Comparison of ENCODE assay signal across 15 cellular contexts in genomic region chr15:78671626-78672211, GRCh38. TPM values are rescaled to one million over a fixed set of nuclear protein-coding genes. Genes with fewer than 3 reads are reported as not detected.
DNase-seq lines count a peak whose midpoint lies in the region; ATAC-seq and TF ChIP-seq lines count a peak whose summit lies in the region.
"Had no signal": no experiment of that assay in that cellular context is flagged by ENCODE, and none has a peak within 500 bp of the region (broad histone marks: within the 10 kb centered on the region; RNA-seq: fewer than 3 reads in every experiment).

No MANE protein-coding gene starts in this region.

- H3K27me3 Mint-ChIP-seq in endothelial cell (ENCODE audit: unreplicated experiment) (peaks cover 6% of the 10 kb centered on the region), osteocyte (ENCODE audit: unreplicated experiment) (peaks cover 27% of the 10 kb centered on the region)
- H3K27me3 Mint-ChIP-seq: activated naive CD4-positive, alpha-beta T cell treated with anti-CD3 and anti-CD28 coated beads, Interleukin-2, amount 50 U/mL, for 24 hours had no signal

- H3K4me3 Mint-ChIP-seq in endothelial cell (ENCODE audit: unreplicated experiment) (no peak overlapping the region), osteocyte (ENCODE audit: unreplicated experiment) (no peak overlapping the region)
- H3K4me3 Mint-ChIP-seq: activated naive CD4-positive, alpha-beta T cell treated with anti-CD3 and anti-CD28 coated beads, Interleukin-2, amount 50 U/mL, for 24 hours; central memory CD8-positive, alpha-beta T cell had no signal

- H3K4me3 ChIP-seq in upper lobe of right lung = no peak overlapping the region
- H3K4me3 ChIP-seq: Peyer's patch, testis had no signal

- H3K9me3 Mint-ChIP-seq in endothelial cell (ENCODE audit: unreplicated experiment) (no peaks in the 10 kb centered on the region), osteocyte (ENCODE audit: unreplicated experiment) (no peaks in the 10 kb centered on the region)
- H3K9me3 Mint-ChIP-seq: activated naive CD4-positive, alpha-beta T cell treated with anti-CD3 and anti-CD28 coated beads, Interleukin-2, amount 50 U/mL, for 24 hours; central memory CD8-positive, alpha-beta T cell had no signal

- TF ChIP-seq CTCF in upper lobe of right lung (IDR thresholded peaks at IDR 0.05) (no peak), endothelial cell (IDR thresholded peaks at IDR 0.05; ENCODE audit: unreplicated experiment) (no peak), osteocyte (IDR thresholded peaks at IDR 0.05) (no peak)

- peaks cover 15% of the 10 kb centered on the region for H3K4me1 Mint-ChIP-seq in endothelial cell (ENCODE audit: unreplicated experiment)
- H3K4me1 Mint-ChIP-seq in osteocyte (ENCODE audit: unreplicated experiment) = peaks cover 4% of the 10 kb centered on the region
- H3K4me1 Mint-ChIP-seq: activated naive CD4-positive, alpha-beta T cell treated with anti-CD3 and anti-CD28 coated beads, Interleukin-2, amount 50 U/mL, for 24 hours; central memory CD8-positive, alpha-beta T cell had no signal

- H3K4me1 ChIP-seq in upper lobe of right lung = peaks cover 8% of the 10 kb centered on the region
- H3K4me1 ChIP-seq: Peyer's patch had no signal

- peak; percentile 22 for ATAC-seq in upper lobe of right lung
- no peak for ATAC-seq in GM19328 (IDR thresholded peaks at IDR 0.05; ENCODE audit: unreplicated experiment)

- no peaks in the 10 kb centered on the region for H3K36me3 ChIP-seq in upper lobe of right lung
- H3K36me3 ChIP-seq: Peyer's patch had no signal

- DNase-seq in NCI-H1105 treated with DMSO at 0.1 percent for 48 hours (lab: John Stamatoyannopoulos, UW) (peak; percentile 80), NCI-H82 (lab: John Stamatoyannopoulos, UW) (peak; percentile 100), iPS DF 19.7 (ENCODE audit: low read depth, low spot score) (peak; percentile 45), upper lobe of right lung (no peak), endothelial cell (ENCODE audit: low spot score) (no peak), osteocyte (ENCODE audit: extremely low spot score, unreplicated experiment) (no peak)
- DNase-seq: Calu3, GOT3, Peyer's patch, T1000, testis had no signal

- H3K27ac Mint-ChIP-seq in endothelial cell (ENCODE audit: unreplicated experiment) (no peak overlapping the region), osteocyte (ENCODE audit: unreplicated experiment) (no peak overlapping the region)
- H3K27ac Mint-ChIP-seq: activated naive CD4-positive, alpha-beta T cell treated with anti-CD3 and anti-CD28 coated beads, Interleukin-2, amount 50 U/mL, for 24 hours had no signal

- intact Hi-C loops in upper lobe of right lung (cut with DNase I) = no loop called here

- H3K36me3 Mint-ChIP-seq in endothelial cell (ENCODE audit: low read depth, unreplicated experiment) = peaks cover 5% of the 10 kb centered on the region
- no peaks in the 10 kb centered on the region for H3K36me3 Mint-ChIP-seq in osteocyte (ENCODE audit: unreplicated experiment)
- H3K36me3 Mint-ChIP-seq: activated naive CD4-positive, alpha-beta T cell treated with anti-CD3 and anti-CD28 coated beads, Interleukin-2, amount 50 U/mL, for 24 hours had no signal

- no peaks in the 10 kb centered on the region for H3K27me3 ChIP-seq in upper lobe of right lung
- H3K27me3 ChIP-seq: Peyer's patch, testis had no signal

- no peak overlapping the region for H3K27ac ChIP-seq in upper lobe of right lung
- H3K27ac ChIP-seq: Peyer's patch, testis had no signal

- no peaks in the 10 kb centered on the region for H3K9me3 ChIP-seq in upper lobe of right lung
- H3K9me3 ChIP-seq: Peyer's patch, testis had no signal

RNA-seq across cellular contexts. Expression of gene CHRNB4, which starts 30.7 kb away (rescaled TPM):
- total RNA-seq in upper lobe of right lung (not detected), endothelial cell (ENCODE audit: unreplicated experiment) (not detected), osteocyte (not detected in 2 replicates)
- total RNA-seq: Calu3, HT-29, Peyer's patch had no signal

RNA-seq across cellular contexts. Expression of gene CHRNA3, which starts 50.9 kb away (rescaled TPM):
- total RNA-seq in upper lobe of right lung (not detected), endothelial cell (ENCODE audit: unreplicated experiment) (0.74 TPM), osteocyte (0.29 and 0.38 TPM in 2 replicates)
- total RNA-seq: Calu3, HT-29 had no signal

Comparison
In these comparisons a context has a peak if more than half of its experiments do, and no peak if none do; other contexts are left out.
1. DNase-seq: peak in NCI-H1105 treated with DMSO at 0.1 percent for 48 hours (single experiment), NCI-H82 (single experiment) and iPS DF 19.7 (single experiment); none in upper lobe of right lung (single experiment), endothelial cell (single experiment) and osteocyte (single experiment).